ENCODE assay signal across 10 cellular contexts in the genomic region with DNA sequence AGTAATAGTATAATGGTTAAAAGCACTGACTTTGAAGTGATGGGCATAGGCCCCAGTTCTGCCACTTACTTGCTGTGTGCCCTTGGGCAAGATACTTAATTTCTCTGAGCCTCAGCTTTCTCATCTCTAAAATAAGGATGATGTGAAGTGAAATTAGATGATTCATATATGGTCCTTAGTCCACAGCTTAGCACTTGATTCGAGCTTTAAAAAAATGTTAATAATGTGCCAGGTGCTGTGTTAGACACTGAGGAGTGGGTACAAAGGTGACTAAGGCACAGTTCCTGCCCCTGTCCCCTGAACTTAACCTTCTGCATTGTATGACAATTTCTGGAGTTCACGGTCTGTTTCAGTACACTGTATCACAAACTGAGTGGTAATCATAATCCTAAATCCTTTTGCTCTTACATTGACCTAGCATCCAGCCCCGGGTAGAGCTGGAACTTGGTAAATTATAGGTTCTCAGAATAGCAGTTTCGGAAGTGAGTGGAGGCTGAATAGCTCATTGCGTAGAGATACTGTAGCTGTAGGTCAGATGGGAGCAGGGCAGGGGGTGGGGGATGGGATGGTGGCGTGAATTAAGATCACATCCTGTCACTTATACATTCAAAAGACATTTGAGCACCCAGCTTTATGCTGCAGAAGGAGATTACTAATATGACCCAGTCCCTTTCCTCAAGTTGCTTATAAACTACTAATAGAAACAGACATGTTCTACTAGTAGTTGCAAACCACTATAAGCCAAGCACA. TPM values are rescaled to one million over a fixed set of nuclear protein-coding genes. Genes with fewer than 3 reads are reported as not detected.
DNase-seq lines count a peak whose midpoint lies in the region; FAIRE-seq and TF ChIP-seq lines count a peak whose summit lies in the region.
"Had no signal": no experiment of that assay in that cellular context is flagged by ENCODE, and none has a peak within 500 bp of the region (broad histone marks: within the 10 kb centered on the region; RNA-seq: fewer than 3 reads in every experiment).

No MANE protein-coding gene starts in this region.

- H3K4me3 ChIP-seq in OCI-LY1 (ENCODE audit: low read depth, low read length, poor library complexity, severe bottlenecking) (peak overlapping the region; percentile 85), dorsolateral prefrontal cortex (peak overlapping the region in 42 of 59 donors; percentile 66 to 100 (median 94)), parathyroid adenoma (ENCODE audit: low read depth, low read length) (peak overlapping the region; percentile 94)

- peaks cover 8% of the 10 kb centered on the region; the same call in 1 of the 2 replicates for H3K9me3 ChIP-seq in OCI-LY1 (ENCODE audit: low read length)
- no peaks in the 10 kb centered on the region for H3K9me3 ChIP-seq in parathyroid adenoma (ENCODE audit: control insufficient read depth, low read length)

- peak overlapping the region; percentile 87 for H3K4me2 ChIP-seq in OCI-LY1 (ENCODE audit: low read length)
- H3K4me2 ChIP-seq in parathyroid adenoma (ENCODE audit: low read length), result peak overlapping the region; percentile 66

- no peak overlapping the region for H2AFZ ChIP-seq in OCI-LY1 (ENCODE audit: low read length)
- H2AFZ ChIP-seq in parathyroid adenoma, result no peak overlapping the region

- no peaks in the 10 kb centered on the region for H3F3A ChIP-seq in OCI-LY1 (ENCODE audit: insufficient read depth, low read length)

- peaks cover 46% of the 10 kb centered on the region for H3K36me3 ChIP-seq in OCI-LY1 (ENCODE audit: insufficient read depth, low read length)
- no peaks in the 10 kb centered on the region for H3K36me3 ChIP-seq in parathyroid adenoma (ENCODE audit: control insufficient read depth, insufficient read depth, low read length)

- peak overlapping the region; percentile 88 for H3K9ac ChIP-seq in OCI-LY1 (ENCODE audit: low read length)
- no peak overlapping the region for H3K9ac ChIP-seq in parathyroid adenoma

- FAIRE-seq in GM12891 (lab: Jason Lieb, UNC), result peak; percentile 9

- H3K27me3 ChIP-seq in OCI-LY1 (ENCODE audit: insufficient read depth, low read length) (no peaks in the 10 kb centered on the region), dorsolateral prefrontal cortex (no peaks in the 10 kb centered on the region), parathyroid adenoma (ENCODE audit: control insufficient read depth, insufficient read depth, low read length) (no peaks in the 10 kb centered on the region)

- H3K9me2 ChIP-seq in OCI-LY1 (ENCODE audit: low read depth, low read length), result no peaks in the 10 kb centered on the region

- H3K4me1 ChIP-seq in OCI-LY1 (ENCODE audit: insufficient read depth, low read length, severe bottlenecking) (peaks cover 23% of the 10 kb centered on the region), parathyroid adenoma (no peaks in the 10 kb centered on the region)

- H3K79me2 ChIP-seq in OCI-LY1 (ENCODE audit: insufficient read depth, low read length), result no peaks in the 10 kb centered on the region
- peaks cover 3% of the 10 kb centered on the region for H3K79me2 ChIP-seq in parathyroid adenoma

- no peak for DNase-seq in GM12891 (ENCODE audit: insufficient read length, low spot score)
- DNase-seq in dorsolateral prefrontal cortex, result no peak
- no peak for DNase-seq in kidney glomerular epithelial cell (lab: John Stamatoyannopoulos, UW)
- DNase-seq in amniotic stem cell (lab: John Stamatoyannopoulos, UW), result no peak
- no peak for DNase-seq in T-helper 9 cell
- DNase-seq in globus pallidus (ENCODE audit: low spot score), result no peak
- DNase-seq: stimulated activated CD4-positive, alpha-beta T cell treated with anti-CD3 and anti-CD28 coated beads, Interleukin-4, amount 100 ng/mL, for 4 hours; SW 1271 had no signal

- H3K27ac ChIP-seq in OCI-LY1 (ENCODE audit: low read depth, low read length, poor library complexity, severe bottlenecking) (peak overlapping the region; percentile 39), dorsolateral prefrontal cortex (peak overlapping the region in 3 of 59 donors; percentile 80 to 91 (median 84)), parathyroid adenoma (no peak overlapping the region)

- intact Hi-C loops in dorsolateral prefrontal cortex (cut with DNase I), result loop anchor here (2.0 to 5.0 kb wide), 5 partner anchors 31 to 109 kb away; partner anchors contain the start of genes C1orf50 (in 2 of the 2), P3H1 (in 2 of the 2), ERMAP (in 1 of the 2) and SLC2A1 (in 1 of the 2)

- no peak for TF ChIP-seq CTCF in OCI-LY1 (IDR thresholded peaks at IDR 0.05; ENCODE audit: low read length)
- no peak for TF ChIP-seq CTCF in dorsolateral prefrontal cortex (IDR thresholded peaks at IDR 0.05 in 54 of 56, conservative IDR thresholded peaks at IDR 0.05 in 2 of 56; ENCODE audit: low read depth in 1 of 56, partially characterized antibody in 56 of 56)
- TF ChIP-seq CTCF in parathyroid adenoma (IDR thresholded peaks at IDR 0.05), result no peak

- no peaks in the 10 kb centered on the region for H4K20me1 ChIP-seq in OCI-LY1 (ENCODE audit: insufficient read depth, low read length)

- TF ChIP-seq POLR2A in GM12891 (IDR thresholded peaks at IDR 0.05; ENCODE audit: low read depth, low read length), result no peak

TF ChIP-seq in GM12891, 5 proteins besides CTCF, POLR2A, EP300 and RAD21:
- TF ChIP-seq TAF1 (IDR thresholded peaks at IDR 0.05; ENCODE audit: low read depth, low read length) (no peak), POLR2AphosphoS5 (IDR thresholded peaks at IDR 0.05; ENCODE audit: low read depth, low read length) (no peak), POU2F2 (IDR thresholded peaks at IDR 0.05; ENCODE audit: low read depth, low read length) (no peak), SPI1 (IDR thresholded peaks at IDR 0.05; ENCODE audit: low read depth, low read length) (no peak), PAX5 (IDR thresholded peaks at IDR 0.05; ENCODE audit: insufficient read depth, low read length, severe bottlenecking) (no peak)

RNA-seq across cellular contexts. Expression of gene ZNF691, which starts 1.5 kb away (rescaled TPM):
- 5.1 TPM for polyA plus RNA-seq in GM12891 (2012; ENCODE audit: low read depth, missing spikeins)
- total RNA-seq in dorsolateral prefrontal cortex, result 10 to 100 TPM in 24 of 120 experiments, 1 to 10 TPM in 96; 5.0 to 13.7 (median 8.4) TPM

RNA-seq across cellular contexts. Expression of gene SVBP, which starts 30.7 kb away (rescaled TPM):
- 16.1 TPM for polyA plus RNA-seq in GM12891 (2012; ENCODE audit: low read depth, missing spikeins)
- 10 to 100 TPM; 12.2 to 34.0 (median 22.7) TPM for total RNA-seq in dorsolateral prefrontal cortex

RNA-seq across cellular contexts. Expression of gene ERMAP, which starts 31.0 kb away (rescaled TPM):
- polyA plus RNA-seq in GM12891 (2012; ENCODE audit: low read depth, missing spikeins), result 2.7 TPM
- total RNA-seq in dorsolateral prefrontal cortex, result 10 to 100 TPM in 64 of 120 experiments, 1 to 10 TPM in 56; 5.9 to 20.1 (median 10.3) TPM
